In the genomic region with DNA sequence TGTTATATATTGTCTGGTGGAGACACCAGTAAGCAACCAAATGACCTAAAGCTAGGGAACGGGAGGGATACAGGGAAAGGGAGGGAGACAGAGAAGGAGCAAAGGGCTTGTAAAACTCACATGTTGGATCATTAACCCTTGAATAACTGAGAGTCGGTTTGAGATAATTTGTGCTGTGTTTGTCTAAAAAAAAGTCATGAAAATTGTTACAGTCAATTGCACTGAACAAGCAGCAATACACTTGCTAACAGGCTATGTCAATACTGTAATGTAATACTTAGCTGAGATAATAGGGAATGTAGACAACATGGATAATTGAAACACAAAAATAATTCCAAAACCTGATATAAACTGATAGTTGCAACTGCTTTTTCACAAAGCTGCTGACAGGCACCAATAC, we compare ENCODE assay signal across 1 cellular context.
TF ChIP-seq lines count a peak whose summit lies in the region.

No MANE protein-coding gene starts in this region.

TF ChIP-seq in HEK293, 187 proteins besides CTCF, POLR2A, EP300 and RAD21 (continued from another document):
- TF ChIP-seq ZNF302 (tag by site-specific recombination; IDR thresholded peaks at IDR 0.05; ENCODE audit: low read depth) (no peak), ZNF521 (tag by site-specific recombination; IDR thresholded peaks at IDR 0.05) (no peak), SALL2 (tag by site-specific recombination; IDR thresholded peaks at IDR 0.05; ENCODE audit: borderline replicate concordance) (no peak), ZNF292 (tag by site-specific recombination; IDR thresholded peaks at IDR 0.05; ENCODE audit: borderline replicate concordance, low read depth) (no peak), ZNF548 (tag by site-specific recombination; IDR thresholded peaks at IDR 0.05) (no peak), ZNF768 (tag by site-specific recombination; IDR thresholded peaks at IDR 0.05) (no peak), ZNF561 (tag by site-specific recombination; IDR thresholded peaks at IDR 0.05; ENCODE audit: borderline replicate concordance) (no peak), ZIC2 (tag by site-specific recombination; IDR thresholded peaks at IDR 0.05) (no peak), ZBTB21 (tag by site-specific recombination; IDR thresholded peaks at IDR 0.05) (no peak), ZNF747 (tag by site-specific recombination; IDR thresholded peaks at IDR 0.05) (no peak), GFI1B (tag by site-specific recombination; IDR thresholded peaks at IDR 0.05) (no peak), ZBTB1 (tag by site-specific recombination; IDR thresholded peaks at IDR 0.05) (no peak), ZNF549 (tag by site-specific recombination; IDR thresholded peaks at IDR 0.05) (no peak), ZNF138 (tag by site-specific recombination; IDR thresholded peaks at IDR 0.05; ENCODE audit: borderline replicate concordance) (no peak), ZNF157 (tag by site-specific recombination; IDR thresholded peaks at IDR 0.05) (no peak), ZNF350 (tag by site-specific recombination; IDR thresholded peaks at IDR 0.05) (no peak)
- TF ChIP-seq, protein P1, sequence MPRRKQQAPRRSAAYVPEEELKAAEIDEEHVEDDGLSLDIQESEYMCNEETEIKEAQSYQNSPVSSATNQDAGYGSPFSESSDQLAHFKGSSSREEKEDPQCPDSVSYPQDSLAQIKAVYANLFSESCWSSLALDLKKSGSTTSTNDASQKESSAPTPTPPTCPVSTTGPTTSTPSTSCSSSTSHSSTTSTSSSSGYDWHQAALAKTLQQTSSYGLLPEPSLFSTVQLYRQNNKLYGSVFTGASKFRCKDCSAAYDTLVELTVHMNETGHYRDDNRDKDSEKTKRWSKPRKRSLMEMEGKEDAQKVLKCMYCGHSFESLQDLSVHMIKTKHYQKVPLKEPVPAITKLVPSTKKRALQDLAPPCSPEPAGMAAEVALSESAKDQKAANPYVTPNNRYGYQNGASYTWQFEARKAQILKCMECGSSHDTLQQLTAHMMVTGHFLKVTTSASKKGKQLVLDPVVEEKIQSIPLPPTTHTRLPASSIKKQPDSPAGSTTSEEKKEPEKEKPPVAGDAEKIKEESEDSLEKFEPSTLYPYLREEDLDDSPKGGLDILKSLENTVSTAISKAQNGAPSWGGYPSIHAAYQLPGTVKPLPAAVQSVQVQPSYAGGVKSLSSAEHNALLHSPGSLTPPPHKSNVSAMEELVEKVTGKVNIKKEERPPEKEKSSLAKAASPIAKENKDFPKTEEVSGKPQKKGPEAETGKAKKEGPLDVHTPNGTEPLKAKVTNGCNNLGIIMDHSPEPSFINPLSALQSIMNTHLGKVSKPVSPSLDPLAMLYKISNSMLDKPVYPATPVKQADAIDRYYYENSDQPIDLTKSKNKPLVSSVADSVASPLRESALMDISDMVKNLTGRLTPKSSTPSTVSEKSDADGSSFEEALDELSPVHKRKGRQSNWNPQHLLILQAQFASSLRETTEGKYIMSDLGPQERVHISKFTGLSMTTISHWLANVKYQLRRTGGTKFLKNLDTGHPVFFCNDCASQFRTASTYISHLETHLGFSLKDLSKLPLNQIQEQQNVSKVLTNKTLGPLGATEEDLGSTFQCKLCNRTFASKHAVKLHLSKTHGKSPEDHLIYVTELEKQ (tag by site-specific recombination; IDR thresholded peaks at IDR 0.05; ENCODE audit: borderline replicate concordance) = no peak
- TF ChIP-seq, protein P2, sequence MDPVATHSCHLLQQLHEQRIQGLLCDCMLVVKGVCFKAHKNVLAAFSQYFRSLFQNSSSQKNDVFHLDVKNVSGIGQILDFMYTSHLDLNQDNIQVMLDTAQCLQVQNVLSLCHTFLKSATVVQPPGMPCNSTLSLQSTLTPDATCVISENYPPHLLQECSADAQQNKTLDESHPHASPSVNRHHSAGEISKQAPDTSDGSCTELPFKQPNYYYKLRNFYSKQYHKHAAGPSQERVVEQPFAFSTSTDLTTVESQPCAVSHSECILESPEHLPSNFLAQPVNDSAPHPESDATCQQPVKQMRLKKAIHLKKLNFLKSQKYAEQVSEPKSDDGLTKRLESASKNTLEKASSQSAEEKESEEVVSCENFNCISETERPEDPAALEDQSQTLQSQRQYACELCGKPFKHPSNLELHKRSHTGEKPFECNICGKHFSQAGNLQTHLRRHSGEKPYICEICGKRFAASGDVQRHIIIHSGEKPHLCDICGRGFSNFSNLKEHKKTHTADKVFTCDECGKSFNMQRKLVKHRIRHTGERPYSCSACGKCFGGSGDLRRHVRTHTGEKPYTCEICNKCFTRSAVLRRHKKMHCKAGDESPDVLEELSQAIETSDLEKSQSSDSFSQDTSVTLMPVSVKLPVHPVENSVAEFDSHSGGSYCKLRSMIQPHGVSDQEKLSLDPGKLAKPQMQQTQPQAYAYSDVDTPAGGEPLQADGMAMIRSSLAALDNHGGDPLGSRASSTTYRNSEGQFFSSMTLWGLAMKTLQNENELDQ (tag by site-specific recombination; IDR thresholded peaks at IDR 0.05; ENCODE audit: low read depth) = no peak
- TF ChIP-seq, protein P3, sequence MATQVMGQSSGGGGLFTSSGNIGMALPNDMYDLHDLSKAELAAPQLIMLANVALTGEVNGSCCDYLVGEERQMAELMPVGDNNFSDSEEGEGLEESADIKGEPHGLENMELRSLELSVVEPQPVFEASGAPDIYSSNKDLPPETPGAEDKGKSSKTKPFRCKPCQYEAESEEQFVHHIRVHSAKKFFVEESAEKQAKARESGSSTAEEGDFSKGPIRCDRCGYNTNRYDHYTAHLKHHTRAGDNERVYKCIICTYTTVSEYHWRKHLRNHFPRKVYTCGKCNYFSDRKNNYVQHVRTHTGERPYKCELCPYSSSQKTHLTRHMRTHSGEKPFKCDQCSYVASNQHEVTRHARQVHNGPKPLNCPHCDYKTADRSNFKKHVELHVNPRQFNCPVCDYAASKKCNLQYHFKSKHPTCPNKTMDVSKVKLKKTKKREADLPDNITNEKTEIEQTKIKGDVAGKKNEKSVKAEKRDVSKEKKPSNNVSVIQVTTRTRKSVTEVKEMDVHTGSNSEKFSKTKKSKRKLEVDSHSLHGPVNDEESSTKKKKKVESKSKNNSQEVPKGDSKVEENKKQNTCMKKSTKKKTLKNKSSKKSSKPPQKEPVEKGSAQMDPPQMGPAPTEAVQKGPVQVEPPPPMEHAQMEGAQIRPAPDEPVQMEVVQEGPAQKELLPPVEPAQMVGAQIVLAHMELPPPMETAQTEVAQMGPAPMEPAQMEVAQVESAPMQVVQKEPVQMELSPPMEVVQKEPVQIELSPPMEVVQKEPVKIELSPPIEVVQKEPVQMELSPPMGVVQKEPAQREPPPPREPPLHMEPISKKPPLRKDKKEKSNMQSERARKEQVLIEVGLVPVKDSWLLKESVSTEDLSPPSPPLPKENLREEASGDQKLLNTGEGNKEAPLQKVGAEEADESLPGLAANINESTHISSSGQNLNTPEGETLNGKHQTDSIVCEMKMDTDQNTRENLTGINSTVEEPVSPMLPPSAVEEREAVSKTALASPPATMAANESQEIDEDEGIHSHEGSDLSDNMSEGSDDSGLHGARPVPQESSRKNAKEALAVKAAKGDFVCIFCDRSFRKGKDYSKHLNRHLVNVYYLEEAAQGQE (tag by site-specific recombination; IDR thresholded peaks at IDR 0.05) = no peak
- TF ChIP-seq, protein P4, sequence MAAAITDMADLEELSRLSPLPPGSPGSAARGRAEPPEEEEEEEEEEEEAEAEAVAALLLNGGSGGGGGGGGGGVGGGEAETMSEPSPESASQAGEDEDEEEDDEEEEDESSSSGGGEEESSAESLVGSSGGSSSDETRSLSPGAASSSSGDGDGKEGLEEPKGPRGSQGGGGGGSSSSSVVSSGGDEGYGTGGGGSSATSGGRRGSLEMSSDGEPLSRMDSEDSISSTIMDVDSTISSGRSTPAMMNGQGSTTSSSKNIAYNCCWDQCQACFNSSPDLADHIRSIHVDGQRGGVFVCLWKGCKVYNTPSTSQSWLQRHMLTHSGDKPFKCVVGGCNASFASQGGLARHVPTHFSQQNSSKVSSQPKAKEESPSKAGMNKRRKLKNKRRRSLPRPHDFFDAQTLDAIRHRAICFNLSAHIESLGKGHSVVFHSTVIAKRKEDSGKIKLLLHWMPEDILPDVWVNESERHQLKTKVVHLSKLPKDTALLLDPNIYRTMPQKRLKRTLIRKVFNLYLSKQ (tag by site-specific recombination; IDR thresholded peaks at IDR 0.05; ENCODE audit: borderline replicate concordance) = no peak
- TF ChIP-seq, protein P5, sequence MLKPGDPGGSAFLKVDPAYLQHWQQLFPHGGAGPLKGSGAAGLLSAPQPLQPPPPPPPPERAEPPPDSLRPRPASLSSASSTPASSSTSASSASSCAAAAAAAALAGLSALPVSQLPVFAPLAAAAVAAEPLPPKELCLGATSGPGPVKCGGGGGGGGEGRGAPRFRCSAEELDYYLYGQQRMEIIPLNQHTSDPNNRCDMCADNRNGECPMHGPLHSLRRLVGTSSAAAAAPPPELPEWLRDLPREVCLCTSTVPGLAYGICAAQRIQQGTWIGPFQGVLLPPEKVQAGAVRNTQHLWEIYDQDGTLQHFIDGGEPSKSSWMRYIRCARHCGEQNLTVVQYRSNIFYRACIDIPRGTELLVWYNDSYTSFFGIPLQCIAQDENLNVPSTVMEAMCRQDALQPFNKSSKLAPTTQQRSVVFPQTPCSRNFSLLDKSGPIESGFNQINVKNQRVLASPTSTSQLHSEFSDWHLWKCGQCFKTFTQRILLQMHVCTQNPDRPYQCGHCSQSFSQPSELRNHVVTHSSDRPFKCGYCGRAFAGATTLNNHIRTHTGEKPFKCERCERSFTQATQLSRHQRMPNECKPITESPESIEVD (tag by site-specific recombination; IDR thresholded peaks at IDR 0.05) = peak; percentile 95
- TF ChIP-seq, protein P6, sequence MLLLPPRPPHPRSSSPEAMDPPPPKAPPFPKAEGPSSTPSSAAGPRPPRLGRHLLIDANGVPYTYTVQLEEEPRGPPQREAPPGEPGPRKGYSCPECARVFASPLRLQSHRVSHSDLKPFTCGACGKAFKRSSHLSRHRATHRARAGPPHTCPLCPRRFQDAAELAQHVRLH (tag by site-specific recombination; IDR thresholded peaks at IDR 0.05) = peak; percentile 52; the same call in 1 of the 2 replicates
